ENCODE assay signal across 13 cellular contexts in the genomic region with DNA sequence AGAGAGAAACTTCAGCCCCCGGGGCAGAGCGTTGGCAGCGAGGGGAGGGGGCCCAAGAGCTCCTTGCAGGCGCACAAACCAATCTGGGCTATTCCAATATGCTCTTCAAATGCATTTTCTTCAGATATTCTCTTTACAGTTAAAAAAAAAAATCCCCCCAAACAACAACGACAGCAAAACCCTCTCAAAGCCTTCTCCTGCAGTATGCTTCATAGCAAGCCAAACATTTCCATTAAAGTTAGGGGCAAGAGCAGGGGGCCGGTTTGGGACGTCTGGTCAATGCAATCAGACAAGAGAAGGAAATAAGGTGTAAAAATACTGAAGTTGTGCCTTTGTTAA. TPM values are rescaled to one million over a fixed set of nuclear protein-coding genes. Genes with fewer than 3 reads are reported as not detected.
DNase-seq lines count a peak whose midpoint lies in the region; ATAC-seq, FAIRE-seq and TF ChIP-seq lines count a peak whose summit lies in the region.
"Had no signal": no experiment of that assay in that cellular context is flagged by ENCODE, and none has a peak within 500 bp of the region (broad histone marks: within the 10 kb centered on the region; RNA-seq: fewer than 3 reads in every experiment).

No MANE protein-coding gene starts in this region.

- H3K36me3 Mint-ChIP-seq in Caco-2 (ENCODE audit: insufficient read depth, unreplicated experiment) (no peaks in the 10 kb centered on the region), glutamatergic neuron (ENCODE audit: unreplicated experiment) (no peaks in the 10 kb centered on the region)

- DNase-seq in Caco-2 (no peak), Panc1 (ENCODE audit: low read depth, low spot score) (no peak), glutamatergic neuron (no peak), GM13977 (ENCODE audit: low spot score) (no peak), urothelium cell line (ENCODE audit: low spot score) (no peak), NCI-H446 (lab: John Stamatoyannopoulos, UW) (no peak)
- DNase-seq in effector memory CD4-positive, alpha-beta T cell: no peak
- DNase-seq: activated CD4-positive, alpha-beta T cell treated with anti-CD3 and anti-CD28 coated beads, Interleukin-2, amount 50 U/mL, for 4 hours; dermis blood vessel endothelial cell; NCI-H510A treated with DMSO at 0.1 percent for 48 hours had no signal

- no peak overlapping the region for H3K27ac ChIP-seq in Panc1 (ENCODE audit: low read length)
- no peak overlapping the region for H3K27ac ChIP-seq in rectal smooth muscle tissue (ENCODE audit: low read depth, low read length)
- no peak overlapping the region for H3K27ac ChIP-seq in effector memory CD4-positive, alpha-beta T cell (ENCODE audit: insufficient read depth, low read length, poor library complexity, severe bottlenecking)

- peaks cover 11% of the 10 kb centered on the region for H3K27me3 Mint-ChIP-seq in Caco-2 (ENCODE audit: insufficient read depth, unreplicated experiment)
- H3K27me3 Mint-ChIP-seq in glutamatergic neuron (ENCODE audit: unreplicated experiment): peaks cover 3% of the 10 kb centered on the region

- H3K4me1 Mint-ChIP-seq in Caco-2 (ENCODE audit: low read depth, unreplicated experiment) (peaks cover 3% of the 10 kb centered on the region), glutamatergic neuron (ENCODE audit: low read depth, unreplicated experiment) (peaks cover 2% of the 10 kb centered on the region)

- H3K4me1 ChIP-seq in Caco-2 (peaks cover 31% of the 10 kb centered on the region), Panc1 (ENCODE audit: control insufficient read depth, insufficient read depth, low read length) (peaks cover 5% of the 10 kb centered on the region), rectal smooth muscle tissue (ENCODE audit: control insufficient read depth, insufficient read depth, low read length) (no peaks in the 10 kb centered on the region)
- H3K4me1 ChIP-seq in effector memory CD4-positive, alpha-beta T cell (ENCODE audit: control insufficient read depth, insufficient read depth, low read length, poor library complexity, severe bottlenecking): no peaks in the 10 kb centered on the region

- no peaks in the 10 kb centered on the region for H3K27me3 ChIP-seq in Caco-2 (replicated peaks; ENCODE audit: control insufficient read depth, insufficient read depth, low read length)
- peaks cover 65% of the 10 kb centered on the region for H3K27me3 ChIP-seq in Panc1 (ENCODE audit: control insufficient read depth, insufficient read depth, low read length)
- peaks cover 16% of the 10 kb centered on the region for H3K27me3 ChIP-seq in rectal smooth muscle tissue (ENCODE audit: control insufficient read depth, insufficient read depth, low read length)
- H3K27me3 ChIP-seq in effector memory CD4-positive, alpha-beta T cell (replicated peaks; ENCODE audit: control insufficient read depth, insufficient read depth, low read length, poor library complexity, severe bottlenecking): peaks cover 5% of the 10 kb centered on the region

- no peak for TF ChIP-seq CTCF in Caco-2 (IDR thresholded peaks at IDR 0.05; ENCODE audit: insufficient read depth in 1 of 2, low read depth in 1 of 2, low read length in 1 of 2, severe bottlenecking in 1 of 2, unreplicated experiment in 1 of 2)
- no peak for TF ChIP-seq CTCF in Panc1 (IDR thresholded peaks at IDR 0.05)
- TF ChIP-seq CTCF in glutamatergic neuron (IDR thresholded peaks at IDR 0.05; ENCODE audit: partially characterized antibody, unreplicated experiment): no peak
- TF ChIP-seq CTCF in GM13977 (IDR thresholded peaks at IDR 0.05; ENCODE audit: extremely low read depth, insufficient read depth, missing control alignments): no peak

- H3K27ac Mint-ChIP-seq in Caco-2 (ENCODE audit: unreplicated experiment) (no peak overlapping the region), glutamatergic neuron (ENCODE audit: unreplicated experiment) (no peak overlapping the region)

- BruUV-seq in Caco-2 (replicated peaks; lab: Mats Ljungman, UMichigan) (no TSS peak), Panc1 (replicated peaks; lab: Mats Ljungman, UMichigan) (no TSS peak)

- peak overlapping the region; percentile 71 for H3K4me3 Mint-ChIP-seq in Caco-2 (ENCODE audit: unreplicated experiment)
- H3K4me3 Mint-ChIP-seq in glutamatergic neuron (ENCODE audit: unreplicated experiment): peak overlapping the region; percentile 90

- H3K9me3 ChIP-seq in Caco-2: no peaks in the 10 kb centered on the region
- H3K9me3 ChIP-seq in Panc1 (ENCODE audit: control insufficient read depth, insufficient read depth, low read depth, low read length): no peaks in the 10 kb centered on the region
- no peaks in the 10 kb centered on the region for H3K9me3 ChIP-seq in effector memory CD4-positive, alpha-beta T cell (ENCODE audit: control insufficient read depth, low read length)

- peak overlapping the region; percentile 52 for H3K4me3 ChIP-seq in Caco-2 (ENCODE audit: low read depth, low read length)
- peak overlapping the region; percentile 14 to 32 for H3K4me3 ChIP-seq in Panc1 (ENCODE audit: low read depth in 2 of 2, low read length in 2 of 2)
- H3K4me3 ChIP-seq in rectal smooth muscle tissue (ENCODE audit: low read length): peak overlapping the region; percentile 4
- no peak overlapping the region for H3K4me3 ChIP-seq in effector memory CD4-positive, alpha-beta T cell (ENCODE audit: insufficient read depth, low read depth, low read length, poor library complexity, severe bottlenecking)

- intact Hi-C loops in Caco-2 (cut with micrococcal nuclease; ENCODE audit: unreplicated experiment): no loop called here
- intact Hi-C loops in Panc1 (cut with micrococcal nuclease; ENCODE audit: unreplicated experiment): no loop called here

- H3K36me3 ChIP-seq in Caco-2 (ENCODE audit: control insufficient read depth, insufficient read depth, low read length) (no peaks in the 10 kb centered on the region), Panc1 (ENCODE audit: control insufficient read depth, insufficient read depth, low read length) (no peaks in the 10 kb centered on the region), rectal smooth muscle tissue (ENCODE audit: control insufficient read depth, insufficient read depth, low read length) (no peaks in the 10 kb centered on the region)
- no peaks in the 10 kb centered on the region for H3K36me3 ChIP-seq in effector memory CD4-positive, alpha-beta T cell (ENCODE audit: control insufficient read depth, insufficient read depth, low read length)

- no peaks in the 10 kb centered on the region for H3K9me3 Mint-ChIP-seq in Caco-2 (ENCODE audit: unreplicated experiment)
- H3K9me3 Mint-ChIP-seq in glutamatergic neuron (ENCODE audit: unreplicated experiment): peaks cover 2% of the 10 kb centered on the region

- no peak for ATAC-seq in Panc1

- FAIRE-seq in urothelium cell line (lab: Jason Lieb, UNC): no peak

- POLR2A ChIA-PET in Caco-2 (lab: Charles Lee) (no interaction called here), Panc1 (lab: Charles Lee) (no interaction called here)

- no peak overlapping the region for H3K9ac ChIP-seq in rectal smooth muscle tissue (ENCODE audit: low read length)

- CTCF ChIA-PET in Caco-2 (lab: Charles Lee) (no interaction called here), Panc1 (lab: Charles Lee) (no interaction called here)

- in situ Hi-C loops in Panc1 (cut with HindIII; ENCODE audit: low pct_unique_long_range_greater_than_20kb, low sequenced_read_pairs) (no loop called here), GM13977 (cut with MboI; ENCODE audit: low pct_unique_long_range_greater_than_20kb, low sequenced_read_pairs, unreplicated experiment) (no loop called here)

RNA-seq across cellular contexts. Expression of a gene that starts 0.2 kb away (rescaled TPM):
- total RNA-seq in Caco-2 (2022) (0.05 and 0.14 TPM in 2 replicates), Panc1 (2021; ENCODE audit: unreplicated experiment) (not detected), glutamatergic neuron (ENCODE audit: unreplicated experiment) (0.39 TPM)
- not detected for polyA plus RNA-seq in Panc1 (2012; ENCODE audit: insufficient read length)
- total RNA-seq: dermis blood vessel endothelial cell, HT-29, mononuclear cell had no signal
